In genomic region chr20:17570347-17571152, GRCh38 we compare ENCODE assay signal across 8 cellular contexts. TPM values are rescaled to one million over a fixed set of nuclear protein-coding genes. Genes with fewer than 3 reads are reported as not detected.
A peak's percentile ranks its signal among the peaks of the same experiment; 100 is the strongest.
DNase-seq lines count a peak whose midpoint lies in the region; ATAC-seq and TF ChIP-seq lines count a peak whose summit lies in the region.

No MANE protein-coding gene starts in this region.

- H3K27me3 ChIP-seq in HCT116 (ENCODE audit: insufficient read depth, low read length), result no peaks in the 10 kb centered on the region
- no peaks in the 10 kb centered on the region for H3K27me3 ChIP-seq in dorsolateral prefrontal cortex
- H3K27me3 ChIP-seq in left lung, result peaks cover 0 to 9% of the 10 kb centered on the region in 2 donors

- TF ChIP-seq POLR2A in HCT116 (IDR thresholded peaks at IDR 0.05; ENCODE audit: borderline replicate concordance, extremely low read depth, insufficient read depth, insufficient read length), result no peak

- H3K9me3 Mint-ChIP-seq in stimulated activated naive CD8-positive, alpha-beta T cell treated with anti-CD3 and anti-CD28 coated beads, Interleukin-15, Interleukin-2, amounts not matched to agents 100 ng/mL and 50 ng/mL, for 24 hours, result no peaks in the 10 kb centered on the region

- H3K27ac Mint-ChIP-seq in stimulated activated naive CD8-positive, alpha-beta T cell treated with anti-CD3 and anti-CD28 coated beads, Interleukin-15, Interleukin-2, amounts not matched to agents 100 ng/mL and 50 ng/mL, for 24 hours, result peak overlapping the region; percentile 81

- ATAC-seq in HCT116 (peak; percentile 29), left lung (peak; percentile 35)

- H3K27me3 Mint-ChIP-seq in stimulated activated naive CD8-positive, alpha-beta T cell treated with anti-CD3 and anti-CD28 coated beads, Interleukin-15, Interleukin-2, amounts not matched to agents 100 ng/mL and 50 ng/mL, for 24 hours, result peaks cover 6% of the 10 kb centered on the region

- peak; percentile 4 to 10 for DNase-seq in activated CD4-positive, alpha-beta T cell treated with anti-CD3 and anti-CD28 coated beads for 4 hours
- no peak for DNase-seq in activated CD4-positive, alpha-beta T cell treated with anti-CD3 and anti-CD28 coated beads for 1 hour
- DNase-seq in HCT116 (ENCODE audit: low read depth, low spot score) (peak; percentile 15), M059J (ENCODE audit: low read depth) (peak; percentile 77), T1000 (lab: John Stamatoyannopoulos, UW) (peak; percentile 5), dorsolateral prefrontal cortex (peak in 7 of 10 donors; percentile 19 to 48 (median 36)), left lung (peak in 1 of 2 donors; percentile 55)

- H3K4me3 ChIP-seq in HCT116 (replicated peaks in 1 of 2; ENCODE audit: low read depth in 1 of 2, low read length in 2 of 2) (peak overlapping the region; percentile 71 to 90), dorsolateral prefrontal cortex (peak overlapping the region; percentile 62 to 100 (median 98)), left lung (peak overlapping the region; percentile 79 to 88)

- peaks cover 33% of the 10 kb centered on the region for H3K4me1 Mint-ChIP-seq in stimulated activated naive CD8-positive, alpha-beta T cell treated with anti-CD3 and anti-CD28 coated beads, Interleukin-15, Interleukin-2, amounts not matched to agents 100 ng/mL and 50 ng/mL, for 24 hours (ENCODE audit: low read depth)

- TSS peak; percentile 41 for BruUV-seq in HCT116 (replicated peaks; lab: Mats Ljungman, UMichigan)

- peak; percentile 9 for TF ChIP-seq RAD21 in HCT116 (IDR thresholded peaks at IDR 0.05; ENCODE audit: low read depth)

- H3K4me2 ChIP-seq in HCT116 (ENCODE audit: low read length), result peak overlapping the region; percentile 85

- TF ChIP-seq CTCF in HCT116 (IDR thresholded peaks at IDR 0.05 in 2 of 3, conservative IDR thresholded peaks at IDR 0.05 in 1 of 3; ENCODE audit: borderline replicate concordance in 1 of 3, insufficient read depth in 1 of 3, low read depth in 2 of 3, low read length in 2 of 3) (no peak), dorsolateral prefrontal cortex (IDR thresholded peaks at IDR 0.05 in 54 of 56, conservative IDR thresholded peaks at IDR 0.05 in 2 of 56; ENCODE audit: low read depth in 1 of 56, partially characterized antibody in 56 of 56) (peak in 11 of 56 donors; percentile 6 to 38 (median 18)), left lung (IDR thresholded peaks at IDR 0.05) (no peak)

- H3K27ac ChIP-seq in HCT116 (ENCODE audit: low read depth, low read length), result peak overlapping the region; percentile 98
- peak overlapping the region; percentile 65 to 98 (median 93) for H3K27ac ChIP-seq in dorsolateral prefrontal cortex
- H3K27ac ChIP-seq in left lung, result peak overlapping the region; percentile 92 to 99

- RAD21 ChIA-PET in HCT116 (lab: Charles Lee; ENCODE audit: low non-redundant PET in 1 of 2, low total read pairs in 2 of 2, uncharacterized antibody in 2 of 2, unreplicated experiment in 2 of 2), result interaction anchor here (0.7 to 1.1 kb wide), 3 partner anchors 14 to 52 kb away, joined by 3 to 4 read pairs (median 4); no protein-coding TSS in a partner anchor

- H3K36me3 ChIP-seq in HCT116 (ENCODE audit: control insufficient read depth in 1 of 2, insufficient read depth in 2 of 2, low read length in 2 of 2) (peaks cover 0 to 6% of the 10 kb centered on the region in 2 experiments; a peak in 2 of 4 replicates), left lung (no peaks in the 10 kb centered on the region)

- no peaks in the 10 kb centered on the region for H3K36me3 Mint-ChIP-seq in stimulated activated naive CD8-positive, alpha-beta T cell treated with anti-CD3 and anti-CD28 coated beads, Interleukin-15, Interleukin-2, amounts not matched to agents 100 ng/mL and 50 ng/mL, for 24 hours (ENCODE audit: low read depth)

- no peak overlapping the region for H2AFZ ChIP-seq in HCT116 (ENCODE audit: low read depth, low read length, poor library complexity, severe bottlenecking)

- intact Hi-C loops in HCT116 (cut with micrococcal nuclease), result no loop called here
- intact Hi-C loops in dorsolateral prefrontal cortex (cut with DNase I), result loop anchor here in 1 of 2 donors (5.0 kb wide), 1 partner anchor 33 kb away; no protein-coding TSS in a partner anchor
- intact Hi-C loops in left lung (cut with DNase I), result no loop called here

- H3K4me1 ChIP-seq in HCT116 (ENCODE audit: control insufficient read depth in 1 of 2, insufficient read depth in 2 of 2, low read length in 2 of 2), result peaks cover 30 to 46% of the 10 kb centered on the region in 2 experiments
- H3K4me1 ChIP-seq in left lung, result peaks cover 20 to 50% of the 10 kb centered on the region in 2 donors

- POLR2A ChIA-PET in HCT116 (lab: Charles Lee), result interaction anchor here (0.8 to 2.1 kb wide), 13 partner anchors 9 to 112 kb away, joined by 3 to 38 read pairs (median 4); partner anchors contain the start of genes BFSP1 and RRBP1

- peak overlapping the region; percentile 93 for H3K9ac ChIP-seq in HCT116 (ENCODE audit: low read length)

- peaks cover 63% of the 10 kb centered on the region for H3K79me2 ChIP-seq in HCT116 (ENCODE audit: insufficient read depth, low read length)

- CTCF ChIA-PET in HCT116 (lab: Charles Lee), result interaction anchor here (0.7 to 1.5 kb wide), 5 partner anchors 9 to 79 kb away, joined by 3 to 5 read pairs (median 3); no protein-coding TSS in a partner anchor

- H4K20me1 ChIP-seq in HCT116 (ENCODE audit: insufficient read depth), result peaks cover 22% of the 10 kb centered on the region; the same call in 1 of the 2 replicates

- H3K9me2 ChIP-seq in HCT116 (ENCODE audit: insufficient read depth), result no peaks in the 10 kb centered on the region

- peak overlapping the region; percentile 86 for H3K4me3 Mint-ChIP-seq in stimulated activated naive CD8-positive, alpha-beta T cell treated with anti-CD3 and anti-CD28 coated beads, Interleukin-15, Interleukin-2, amounts not matched to agents 100 ng/mL and 50 ng/mL, for 24 hours

- H3K9me3 ChIP-seq in HCT116 (ENCODE audit: control insufficient read depth in 1 of 2, insufficient read depth in 1 of 2, low read depth in 1 of 2, low read length in 2 of 2) (no peaks in the 10 kb centered on the region), left lung (no peaks in the 10 kb centered on the region)

TF ChIP-seq in HCT116, 20 proteins besides CTCF, POLR2A, EP300 and RAD21 (continues in another document):
- TF ChIP-seq SRF (IDR thresholded peaks at IDR 0.05; ENCODE audit: low read depth), result no peak
- TF ChIP-seq JUND (IDR thresholded peaks at IDR 0.05), result no peak
- TF ChIP-seq FOSL1 (IDR thresholded peaks at IDR 0.05; ENCODE audit: low read depth), result no peak
- peak; percentile 66 for TF ChIP-seq ZFX (IDR thresholded peaks at IDR 0.05)
- no peak for TF ChIP-seq CEBPB (IDR thresholded peaks at IDR 0.05; ENCODE audit: low read depth)
- TF ChIP-seq CBX3 (IDR thresholded peaks at IDR 0.05; ENCODE audit: low read depth), result no peak
- no peak for TF ChIP-seq SP1 (IDR thresholded peaks at IDR 0.05; ENCODE audit: low read depth)
- no peak for TF ChIP-seq ATF3 (IDR thresholded peaks at IDR 0.05)
- TF ChIP-seq, protein P1, sequence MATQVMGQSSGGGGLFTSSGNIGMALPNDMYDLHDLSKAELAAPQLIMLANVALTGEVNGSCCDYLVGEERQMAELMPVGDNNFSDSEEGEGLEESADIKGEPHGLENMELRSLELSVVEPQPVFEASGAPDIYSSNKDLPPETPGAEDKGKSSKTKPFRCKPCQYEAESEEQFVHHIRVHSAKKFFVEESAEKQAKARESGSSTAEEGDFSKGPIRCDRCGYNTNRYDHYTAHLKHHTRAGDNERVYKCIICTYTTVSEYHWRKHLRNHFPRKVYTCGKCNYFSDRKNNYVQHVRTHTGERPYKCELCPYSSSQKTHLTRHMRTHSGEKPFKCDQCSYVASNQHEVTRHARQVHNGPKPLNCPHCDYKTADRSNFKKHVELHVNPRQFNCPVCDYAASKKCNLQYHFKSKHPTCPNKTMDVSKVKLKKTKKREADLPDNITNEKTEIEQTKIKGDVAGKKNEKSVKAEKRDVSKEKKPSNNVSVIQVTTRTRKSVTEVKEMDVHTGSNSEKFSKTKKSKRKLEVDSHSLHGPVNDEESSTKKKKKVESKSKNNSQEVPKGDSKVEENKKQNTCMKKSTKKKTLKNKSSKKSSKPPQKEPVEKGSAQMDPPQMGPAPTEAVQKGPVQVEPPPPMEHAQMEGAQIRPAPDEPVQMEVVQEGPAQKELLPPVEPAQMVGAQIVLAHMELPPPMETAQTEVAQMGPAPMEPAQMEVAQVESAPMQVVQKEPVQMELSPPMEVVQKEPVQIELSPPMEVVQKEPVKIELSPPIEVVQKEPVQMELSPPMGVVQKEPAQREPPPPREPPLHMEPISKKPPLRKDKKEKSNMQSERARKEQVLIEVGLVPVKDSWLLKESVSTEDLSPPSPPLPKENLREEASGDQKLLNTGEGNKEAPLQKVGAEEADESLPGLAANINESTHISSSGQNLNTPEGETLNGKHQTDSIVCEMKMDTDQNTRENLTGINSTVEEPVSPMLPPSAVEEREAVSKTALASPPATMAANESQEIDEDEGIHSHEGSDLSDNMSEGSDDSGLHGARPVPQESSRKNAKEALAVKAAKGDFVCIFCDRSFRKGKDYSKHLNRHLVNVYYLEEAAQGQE (IDR thresholded peaks at IDR 0.05; ENCODE audit: low read depth), result no peak
- no peak for TF ChIP-seq EZH2phosphoT487 (IDR thresholded peaks at IDR 0.05; ENCODE audit: borderline replicate concordance)
- TF ChIP-seq MAX (IDR thresholded peaks at IDR 0.05), result no peak; the same call in 1 of the 2 replicates
- no peak for TF ChIP-seq YY1 (IDR thresholded peaks at IDR 0.05; ENCODE audit: extremely low read depth, insufficient replicate concordance, low read depth, low read length)
- TF ChIP-seq POLR2AphosphoS5 (IDR thresholded peaks at IDR 0.05; ENCODE audit: low read depth, low read length), result no peak
- TF ChIP-seq TCF7L2 (IDR thresholded peaks at IDR 0.05; ENCODE audit: borderline replicate concordance, extremely low read depth, insufficient read depth, insufficient read length), result no peak

RNA-seq across cellular contexts. Expression of gene DSTN, which starts 0.7 kb away (rescaled TPM):
- total RNA-seq in HCT116 (2021; ENCODE audit: unreplicated experiment) (202 TPM), dorsolateral prefrontal cortex (100 to 1,000 TPM; 105 to 421 (median 232) TPM), left lung (100 to 1,000 TPM; 504 to 551 TPM)
- 96.2 and 121 TPM in 2 replicates for polyA plus RNA-seq in HCT116 (2012)
- 452 and 584 TPM in 2 replicates for total RNA-seq in M059J (2014; rRNA removed; shearing (Covaris generic))

RNA-seq across cellular contexts. Expression of gene BFSP1, which starts 39.4 kb away (rescaled TPM):
- 8.8 TPM for total RNA-seq in HCT116 (2021; ENCODE audit: unreplicated experiment)
- polyA plus RNA-seq in HCT116 (2012), result 4.2 and 5.4 TPM in 2 replicates
- total RNA-seq in M059J (2014; rRNA removed; shearing (Covaris generic)), result 4.8 and 5.5 TPM in 2 replicates
- total RNA-seq in dorsolateral prefrontal cortex, result 1 to 10 TPM in 114 of 120 experiments, under 1 TPM in 6; 0.67 to 6.9 (median 3.2) TPM
- total RNA-seq in left lung, result 1 to 10 TPM; 1.9 TPM
